In the genomic region with DNA sequence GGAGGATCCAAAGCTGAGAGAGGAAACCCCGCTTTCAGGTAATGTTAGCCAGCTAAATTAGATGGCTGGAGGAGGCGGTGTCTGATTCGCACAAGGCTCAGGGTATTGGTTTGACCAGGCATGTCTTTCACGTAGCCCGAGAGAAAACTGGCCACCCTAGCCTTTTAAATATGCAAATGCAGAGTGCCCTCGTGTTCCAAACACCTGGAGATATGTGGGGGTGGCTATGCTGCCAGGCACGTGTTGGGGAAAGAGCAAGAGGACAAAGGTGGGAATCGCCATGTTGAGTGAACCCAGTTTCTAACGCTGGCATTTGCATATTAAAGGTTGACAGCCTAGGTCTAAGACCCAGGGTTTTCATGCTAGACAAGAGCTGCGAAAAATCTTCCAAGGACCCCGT, we compare ENCODE assay signal across 33 cellular contexts.
"Had no signal": no experiment of that assay in that cellular context is flagged by ENCODE, and none has a peak within 500 bp of the region (broad histone marks: within the 10 kb centered on the region; RNA-seq: fewer than 3 reads in every experiment).

No MANE protein-coding gene starts in this region.

- H3K27me3 Mint-ChIP-seq: activated CD4-positive, alpha-beta memory T cell treated with anti-CD3 and anti-CD28 coated beads, Interleukin-2, amount 10 ng/mL, durations not matched to agents 7 days and 5 days; activated CD4-positive, alpha-beta T cell treated with anti-CD3 and anti-CD28 coated beads, Interleukin-2, amount 10 ng/mL, durations not matched to agents 7 days and 5 days; activated naive CD4-positive, alpha-beta T cell treated with anti-CD3 and anti-CD28 coated beads, Interleukin-2, amount 10 ng/mL, durations not matched to agents 7 days and 5 days; activated naive CD8-positive, alpha-beta T cell treated with anti-CD3 and anti-CD28 coated beads, Interleukin-2, amount 10 ng/mL, durations not matched to agents 7 days and 5 days; activated T-cell treated with anti-CD3 and anti-CD28 coated beads, Interleukin-2, amount 50 U/mL, for 24 hours; brain; effector memory CD8-positive, alpha-beta T cell; T-helper 17 cell had no signal

- H3K27me3 ChIP-seq: ascending aorta, breast epithelium, cardiac muscle cell, esophagus muscularis mucosa, foreskin keratinocyte, gastrocnemius medialis had no signal

- H3K27ac Mint-ChIP-seq: activated CD4-positive, alpha-beta memory T cell treated with anti-CD3 and anti-CD28 coated beads, Interleukin-2, amount 10 ng/mL, durations not matched to agents 7 days and 5 days; activated CD4-positive, alpha-beta T cell treated with anti-CD3 and anti-CD28 coated beads, Interleukin-2, amount 10 ng/mL, durations not matched to agents 7 days and 5 days; activated naive CD4-positive, alpha-beta T cell treated with anti-CD3 and anti-CD28 coated beads, Interleukin-2, amount 10 ng/mL, durations not matched to agents 7 days and 5 days; activated naive CD4-positive, alpha-beta T cell treated with anti-CD3 and anti-CD28 coated beads, Interleukin-2, amount 50 U/mL, for 72 hours; activated naive CD8-positive, alpha-beta T cell treated with anti-CD3 and anti-CD28 coated beads, Interleukin-2, amount 10 ng/mL, durations not matched to agents 7 days and 5 days; activated T-cell treated with anti-CD3 and anti-CD28 coated beads, Interleukin-2, amount 50 U/mL, for 24 hours; activated T-cell treated with anti-CD3 and anti-CD28 coated beads, Interleukin-2, amount 50 U/mL, for 72 hours; brain; T-helper 17 cell; T-helper 2 cell treated with Interferon-gamma antibody and Interleukin-4, amounts not matched to agents 5 μg/mL and 100 μg/mL, for 36 hours had no signal

- FAIRE-seq: colon had no signal

- H3K36me3 Mint-ChIP-seq: brain had no signal

- DNase-seq: activated CD4-positive, alpha-beta memory T cell treated with anti-CD3 and anti-CD28 coated beads, Interleukin-2, amount 10 ng/mL, durations not matched to agents 7 days and 5 days; activated CD4-positive, alpha-beta T cell treated with anti-CD3 and anti-CD28 coated beads for 1 hour; activated CD4-positive, alpha-beta T cell treated with anti-CD3 and anti-CD28 coated beads for 4 hours; activated CD4-positive, alpha-beta T cell treated with anti-CD3 and anti-CD28 coated beads, Interleukin-2, amount 10 ng/mL, durations not matched to agents 7 days and 5 days; activated CD4-positive, alpha-beta T cell treated with anti-CD3 and anti-CD28 coated beads, Interleukin-2, amount 50 U/mL, for 4 hours; activated CD8-positive, alpha-beta memory T cell treated with anti-CD3 and anti-CD28 coated beads, Interleukin-2, amount 50 U/mL, for 48 hours; activated gamma-delta T cell; activated naive CD4-positive, alpha-beta T cell; activated naive CD4-positive, alpha-beta T cell treated with anti-CD3 and anti-CD28 coated beads, Interleukin-2, amount 10 ng/mL, durations not matched to agents 7 days and 5 days; activated naive CD8-positive, alpha-beta T cell treated with anti-CD3 and anti-CD28 coated beads, Interleukin-2, amount 10 ng/mL, durations not matched to agents 7 days and 5 days; activated T-cell treated with anti-CD3 and anti-CD28 coated beads for 4 hours; activated T-cell treated with anti-CD3 and anti-CD28 coated beads, Interleukin-2, amount 50 U/mL, for 24 hours; activated T-cell treated with anti-CD3 and anti-CD28 coated beads, Interleukin-2, amount 50 U/mL, for 72 hours; cortex of kidney; dermis blood vessel endothelial cell; effector CD4-positive, alpha-beta T cell; effector memory CD8-positive, alpha-beta T cell; erythroblast; foreskin keratinocyte; gastrocnemius medialis; glutamatergic neuron; T-helper 1 cell; T-helper 17 cell; T1000; WERI-Rb-1 had no signal

- H3K4me3 Mint-ChIP-seq: activated CD4-positive, alpha-beta memory T cell treated with anti-CD3 and anti-CD28 coated beads, Interleukin-2, amount 10 ng/mL, durations not matched to agents 7 days and 5 days; activated CD4-positive, alpha-beta T cell treated with anti-CD3 and anti-CD28 coated beads, Interleukin-2, amount 10 ng/mL, durations not matched to agents 7 days and 5 days; activated naive CD4-positive, alpha-beta T cell treated with anti-CD3 and anti-CD28 coated beads, Interleukin-2, amount 10 ng/mL, durations not matched to agents 7 days and 5 days; activated naive CD8-positive, alpha-beta T cell treated with anti-CD3 and anti-CD28 coated beads, Interleukin-2, amount 10 ng/mL, durations not matched to agents 7 days and 5 days; activated T-cell treated with anti-CD3 and anti-CD28 coated beads, Interleukin-2, amount 50 U/mL, for 24 hours; activated T-cell treated with anti-CD3 and anti-CD28 coated beads, Interleukin-2, amount 50 U/mL, for 72 hours; brain; effector memory CD8-positive, alpha-beta T cell; T-helper 17 cell; T-helper 2 cell treated with Interferon-gamma antibody and Interleukin-4, amounts not matched to agents 5 μg/mL and 100 μg/mL, for 36 hours had no signal

- ATAC-seq: activated naive CD4-positive, alpha-beta T cell treated with anti-CD3 and anti-CD28 coated beads, Interleukin-2, amount 50 U/mL, for 72 hours; activated T-cell treated with anti-CD3 and anti-CD28 coated beads, Interleukin-2, amount 50 U/mL, for 72 hours; effector memory CD8-positive, alpha-beta T cell; foreskin keratinocyte; gastrocnemius medialis; T-helper 17 cell had no signal

- H3K36me3 ChIP-seq: ascending aorta, breast epithelium, cardiac muscle cell, esophagus muscularis mucosa, gastrocnemius medialis, WERI-Rb-1 had no signal

- H3K4me3 ChIP-seq: ascending aorta, breast epithelium, cardiac muscle cell, esophagus muscularis mucosa, gastrocnemius medialis had no signal

- H3K27ac ChIP-seq: ascending aorta, breast epithelium, cardiac muscle cell, esophagus muscularis mucosa, foreskin keratinocyte, gastrocnemius medialis, WERI-Rb-1 had no signal

- H3K4me1 Mint-ChIP-seq: activated CD4-positive, alpha-beta T cell treated with anti-CD3 and anti-CD28 coated beads, Interleukin-2, amount 10 ng/mL, durations not matched to agents 7 days and 5 days; brain had no signal

- H3K9me3 Mint-ChIP-seq: activated CD4-positive, alpha-beta memory T cell treated with anti-CD3 and anti-CD28 coated beads, Interleukin-2, amount 10 ng/mL, durations not matched to agents 7 days and 5 days; activated CD4-positive, alpha-beta T cell treated with anti-CD3 and anti-CD28 coated beads, Interleukin-2, amount 10 ng/mL, durations not matched to agents 7 days and 5 days; activated naive CD4-positive, alpha-beta T cell treated with anti-CD3 and anti-CD28 coated beads, Interleukin-2, amount 10 ng/mL, durations not matched to agents 7 days and 5 days; activated naive CD4-positive, alpha-beta T cell treated with anti-CD3 and anti-CD28 coated beads, Interleukin-2, amount 50 U/mL, for 72 hours; activated naive CD8-positive, alpha-beta T cell treated with anti-CD3 and anti-CD28 coated beads, Interleukin-2, amount 10 ng/mL, durations not matched to agents 7 days and 5 days; activated T-cell treated with anti-CD3 and anti-CD28 coated beads, Interleukin-2, amount 50 U/mL, for 24 hours; activated T-cell treated with anti-CD3 and anti-CD28 coated beads, Interleukin-2, amount 50 U/mL, for 72 hours; brain; effector memory CD8-positive, alpha-beta T cell; T-helper 2 cell treated with Interferon-gamma antibody and Interleukin-4, amounts not matched to agents 5 μg/mL and 100 μg/mL, for 36 hours had no signal

- H3K4me1 ChIP-seq: ascending aorta, breast epithelium, esophagus muscularis mucosa, foreskin keratinocyte, gastrocnemius medialis had no signal

- H3K9me3 ChIP-seq: ascending aorta, breast epithelium, esophagus muscularis mucosa, gastrocnemius medialis had no signal
